In the genomic region with DNA sequence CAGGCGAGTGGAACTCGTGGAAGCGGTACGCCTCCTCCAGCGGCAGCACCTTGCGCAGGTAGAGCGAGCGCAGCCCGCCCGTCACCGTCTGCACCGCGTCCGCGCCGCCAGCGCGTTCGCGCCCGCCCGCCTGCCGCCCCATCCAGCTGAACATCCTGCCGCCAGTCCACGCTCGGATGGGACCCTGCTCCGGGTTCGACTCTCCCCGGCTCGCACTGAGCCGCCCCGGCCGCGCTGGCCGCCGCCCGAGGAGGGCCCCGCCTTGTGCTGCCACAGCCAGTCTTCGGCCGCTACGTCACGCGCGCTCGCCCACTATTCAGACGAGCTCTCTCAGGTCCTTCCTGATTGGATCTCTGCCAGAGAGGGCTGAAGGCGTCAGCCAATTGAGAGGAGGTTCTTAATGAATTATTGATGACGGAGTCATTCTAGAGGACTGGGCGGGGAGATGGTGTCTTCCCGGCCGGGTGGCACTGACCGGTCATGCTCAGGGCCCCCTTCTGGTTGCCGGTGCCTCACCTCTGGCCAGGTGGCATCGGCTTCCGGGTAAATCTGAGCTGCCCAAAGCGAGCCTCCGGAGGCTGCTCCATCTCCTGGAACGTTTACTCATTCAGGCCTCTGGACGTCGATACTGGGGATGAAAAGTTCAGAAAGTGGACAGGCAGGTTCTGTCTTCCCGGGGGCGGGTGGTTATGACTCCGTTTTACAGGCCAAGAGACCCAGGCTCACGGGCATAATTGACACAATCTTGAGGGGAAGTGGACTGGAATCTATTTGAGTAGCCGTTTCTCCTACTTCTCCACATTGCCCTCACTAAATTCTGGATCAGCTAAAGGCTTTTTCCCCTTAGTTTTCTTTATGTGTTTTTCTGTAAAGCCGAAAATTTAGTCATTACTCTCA, we compare ENCODE assay signal across 1 cellular context.
TF ChIP-seq lines count a peak whose summit lies in the region.

A gene (minus strand): TSS at position 217 of the 897 bp plus-strand sequence. CDS start 63 bp downstream, at position 154.

TF ChIP-seq in HepG2, 621 proteins besides CTCF, POLR2A, EP300 and RAD21 (continued from another document and continues in another):
- TF ChIP-seq, protein P1, sequence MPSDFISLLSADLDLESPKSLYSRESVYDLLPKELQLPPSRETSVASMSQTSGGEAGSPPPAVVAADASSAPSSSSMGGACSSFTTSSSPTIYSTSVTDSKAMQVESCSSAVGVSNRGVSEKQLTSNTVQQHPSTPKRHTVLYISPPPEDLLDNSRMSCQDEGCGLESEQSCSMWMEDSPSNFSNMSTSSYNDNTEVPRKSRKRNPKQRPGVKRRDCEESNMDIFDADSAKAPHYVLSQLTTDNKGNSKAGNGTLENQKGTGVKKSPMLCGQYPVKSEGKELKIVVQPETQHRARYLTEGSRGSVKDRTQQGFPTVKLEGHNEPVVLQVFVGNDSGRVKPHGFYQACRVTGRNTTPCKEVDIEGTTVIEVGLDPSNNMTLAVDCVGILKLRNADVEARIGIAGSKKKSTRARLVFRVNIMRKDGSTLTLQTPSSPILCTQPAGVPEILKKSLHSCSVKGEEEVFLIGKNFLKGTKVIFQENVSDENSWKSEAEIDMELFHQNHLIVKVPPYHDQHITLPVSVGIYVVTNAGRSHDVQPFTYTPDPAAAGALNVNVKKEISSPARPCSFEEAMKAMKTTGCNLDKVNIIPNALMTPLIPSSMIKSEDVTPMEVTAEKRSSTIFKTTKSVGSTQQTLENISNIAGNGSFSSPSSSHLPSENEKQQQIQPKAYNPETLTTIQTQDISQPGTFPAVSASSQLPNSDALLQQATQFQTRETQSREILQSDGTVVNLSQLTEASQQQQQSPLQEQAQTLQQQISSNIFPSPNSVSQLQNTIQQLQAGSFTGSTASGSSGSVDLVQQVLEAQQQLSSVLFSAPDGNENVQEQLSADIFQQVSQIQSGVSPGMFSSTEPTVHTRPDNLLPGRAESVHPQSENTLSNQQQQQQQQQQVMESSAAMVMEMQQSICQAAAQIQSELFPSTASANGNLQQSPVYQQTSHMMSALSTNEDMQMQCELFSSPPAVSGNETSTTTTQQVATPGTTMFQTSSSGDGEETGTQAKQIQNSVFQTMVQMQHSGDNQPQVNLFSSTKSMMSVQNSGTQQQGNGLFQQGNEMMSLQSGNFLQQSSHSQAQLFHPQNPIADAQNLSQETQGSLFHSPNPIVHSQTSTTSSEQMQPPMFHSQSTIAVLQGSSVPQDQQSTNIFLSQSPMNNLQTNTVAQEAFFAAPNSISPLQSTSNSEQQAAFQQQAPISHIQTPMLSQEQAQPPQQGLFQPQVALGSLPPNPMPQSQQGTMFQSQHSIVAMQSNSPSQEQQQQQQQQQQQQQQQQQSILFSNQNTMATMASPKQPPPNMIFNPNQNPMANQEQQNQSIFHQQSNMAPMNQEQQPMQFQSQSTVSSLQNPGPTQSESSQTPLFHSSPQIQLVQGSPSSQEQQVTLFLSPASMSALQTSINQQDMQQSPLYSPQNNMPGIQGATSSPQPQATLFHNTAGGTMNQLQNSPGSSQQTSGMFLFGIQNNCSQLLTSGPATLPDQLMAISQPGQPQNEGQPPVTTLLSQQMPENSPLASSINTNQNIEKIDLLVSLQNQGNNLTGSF (CRISPR knock-in tag; IDR thresholded peaks at IDR 0.05), result no peak
- no peak for TF ChIP-seq JUNB (CRISPR knock-in tag; IDR thresholded peaks at IDR 0.05; ENCODE audit: borderline replicate concordance)
- no peak for TF ChIP-seq TEAD2 (CRISPR knock-in tag; IDR thresholded peaks at IDR 0.05)
- TF ChIP-seq ZNF703 (CRISPR knock-in tag; IDR thresholded peaks at IDR 0.05; ENCODE audit: borderline replicate concordance), result no peak
- TF ChIP-seq, protein P2, sequence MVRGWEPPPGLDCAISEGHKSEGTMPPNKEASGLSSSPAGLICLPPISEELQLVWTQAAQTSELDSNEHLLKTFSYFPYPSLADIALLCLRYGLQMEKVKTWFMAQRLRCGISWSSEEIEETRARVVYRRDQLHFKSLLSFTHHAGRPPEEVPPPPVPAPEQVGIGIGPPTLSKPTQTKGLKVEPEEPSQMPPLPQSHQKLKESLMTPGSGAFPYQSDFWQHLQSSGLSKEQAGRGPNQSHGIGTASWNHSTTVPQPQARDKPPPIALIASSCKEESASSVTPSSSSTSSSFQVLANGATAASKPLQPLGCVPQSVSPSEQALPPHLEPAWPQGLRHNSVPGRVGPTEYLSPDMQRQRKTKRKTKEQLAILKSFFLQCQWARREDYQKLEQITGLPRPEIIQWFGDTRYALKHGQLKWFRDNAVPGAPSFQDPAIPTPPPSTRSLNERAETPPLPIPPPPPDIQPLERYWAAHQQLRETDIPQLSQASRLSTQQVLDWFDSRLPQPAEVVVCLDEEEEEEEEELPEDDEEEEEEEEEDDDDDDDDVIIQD (CRISPR knock-in tag; IDR thresholded peaks at IDR 0.05; ENCODE audit: low read depth), result peak; percentile 54; the same call in 1 of the 2 replicates
- peak; percentile 74; the same call in 1 of the 2 replicates for TF ChIP-seq ZNF441 (CRISPR knock-in tag; IDR thresholded peaks at IDR 0.05; ENCODE audit: borderline replicate concordance)
- TF ChIP-seq NFRKB (IDR thresholded peaks at IDR 0.05), result no peak
- TF ChIP-seq KLF6 (CRISPR knock-in tag; IDR thresholded peaks at IDR 0.05), result 0 out of 2 replicates have a peak, but pooled peaks have one; percentile 34
- TF ChIP-seq IRX3 (CRISPR knock-in tag; IDR thresholded peaks at IDR 0.05; ENCODE audit: borderline replicate concordance, low read depth), result no peak
- no peak for TF ChIP-seq SMARCC2 (IDR thresholded peaks at IDR 0.05)
- peak; percentile 54; the same call in 1 of the 2 replicates for TF ChIP-seq ZNF792 (CRISPR knock-in tag; IDR thresholded peaks at IDR 0.05)
- no peak for TF ChIP-seq NFE2L1 (CRISPR knock-in tag; IDR thresholded peaks at IDR 0.05; ENCODE audit: borderline replicate concordance)
- peak; percentile 52; the same call in 1 of the 2 replicates for TF ChIP-seq AKAP8 (CRISPR knock-in tag; IDR thresholded peaks at IDR 0.05)
- TF ChIP-seq, protein P3, sequence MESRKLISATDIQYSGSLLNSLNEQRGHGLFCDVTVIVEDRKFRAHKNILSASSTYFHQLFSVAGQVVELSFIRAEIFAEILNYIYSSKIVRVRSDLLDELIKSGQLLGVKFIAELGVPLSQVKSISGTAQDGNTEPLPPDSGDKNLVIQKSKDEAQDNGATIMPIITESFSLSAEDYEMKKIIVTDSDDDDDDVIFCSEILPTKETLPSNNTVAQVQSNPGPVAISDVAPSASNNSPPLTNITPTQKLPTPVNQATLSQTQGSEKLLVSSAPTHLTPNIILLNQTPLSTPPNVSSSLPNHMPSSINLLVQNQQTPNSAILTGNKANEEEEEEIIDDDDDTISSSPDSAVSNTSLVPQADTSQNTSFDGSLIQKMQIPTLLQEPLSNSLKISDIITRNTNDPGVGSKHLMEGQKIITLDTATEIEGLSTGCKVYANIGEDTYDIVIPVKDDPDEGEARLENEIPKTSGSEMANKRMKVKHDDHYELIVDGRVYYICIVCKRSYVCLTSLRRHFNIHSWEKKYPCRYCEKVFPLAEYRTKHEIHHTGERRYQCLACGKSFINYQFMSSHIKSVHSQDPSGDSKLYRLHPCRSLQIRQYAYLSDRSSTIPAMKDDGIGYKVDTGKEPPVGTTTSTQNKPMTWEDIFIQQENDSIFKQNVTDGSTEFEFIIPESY (CRISPR knock-in tag; IDR thresholded peaks at IDR 0.05), result no peak
- TF ChIP-seq, protein P4, sequence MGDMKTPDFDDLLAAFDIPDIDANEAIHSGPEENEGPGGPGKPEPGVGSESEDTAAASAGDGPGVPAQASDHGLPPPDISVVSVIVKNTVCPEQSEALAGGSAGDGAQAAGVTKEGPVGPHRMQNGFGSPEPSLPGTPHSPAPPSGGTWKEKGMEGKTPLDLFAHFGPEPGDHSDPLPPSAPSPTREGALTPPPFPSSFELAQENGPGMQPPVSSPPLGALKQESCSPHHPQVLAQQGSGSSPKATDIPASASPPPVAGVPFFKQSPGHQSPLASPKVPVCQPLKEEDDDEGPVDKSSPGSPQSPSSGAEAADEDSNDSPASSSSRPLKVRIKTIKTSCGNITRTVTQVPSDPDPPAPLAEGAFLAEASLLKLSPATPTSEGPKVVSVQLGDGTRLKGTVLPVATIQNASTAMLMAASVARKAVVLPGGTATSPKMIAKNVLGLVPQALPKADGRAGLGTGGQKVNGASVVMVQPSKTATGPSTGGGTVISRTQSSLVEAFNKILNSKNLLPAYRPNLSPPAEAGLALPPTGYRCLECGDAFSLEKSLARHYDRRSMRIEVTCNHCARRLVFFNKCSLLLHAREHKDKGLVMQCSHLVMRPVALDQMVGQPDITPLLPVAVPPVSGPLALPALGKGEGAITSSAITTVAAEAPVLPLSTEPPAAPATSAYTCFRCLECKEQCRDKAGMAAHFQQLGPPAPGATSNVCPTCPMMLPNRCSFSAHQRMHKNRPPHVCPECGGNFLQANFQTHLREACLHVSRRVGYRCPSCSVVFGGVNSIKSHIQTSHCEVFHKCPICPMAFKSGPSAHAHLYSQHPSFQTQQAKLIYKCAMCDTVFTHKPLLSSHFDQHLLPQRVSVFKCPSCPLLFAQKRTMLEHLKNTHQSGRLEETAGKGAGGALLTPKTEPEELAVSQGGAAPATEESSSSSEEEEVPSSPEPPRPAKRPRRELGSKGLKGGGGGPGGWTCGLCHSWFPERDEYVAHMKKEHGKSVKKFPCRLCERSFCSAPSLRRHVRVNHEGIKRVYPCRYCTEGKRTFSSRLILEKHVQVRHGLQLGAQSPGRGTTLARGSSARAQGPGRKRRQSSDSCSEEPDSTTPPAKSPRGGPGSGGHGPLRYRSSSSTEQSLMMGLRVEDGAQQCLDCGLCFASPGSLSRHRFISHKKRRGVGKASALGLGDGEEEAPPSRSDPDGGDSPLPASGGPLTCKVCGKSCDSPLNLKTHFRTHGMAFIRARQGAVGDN (CRISPR knock-in tag; IDR thresholded peaks at IDR 0.05), result peak; percentile 80
- TF ChIP-seq GZF1 (CRISPR knock-in tag; IDR thresholded peaks at IDR 0.05), result no peak
- TF ChIP-seq ZNF496 (CRISPR knock-in tag; IDR thresholded peaks at IDR 0.05; ENCODE audit: insufficient replicate concordance), result no peak
- TF ChIP-seq ZNF124 (CRISPR knock-in tag; IDR thresholded peaks at IDR 0.05), result no peak
- TF ChIP-seq RXRB (CRISPR knock-in tag; IDR thresholded peaks at IDR 0.05; ENCODE audit: borderline replicate concordance), result peak; percentile 37; the same call in 1 of the 2 replicates
- no peak for TF ChIP-seq FIP1L1 (IDR thresholded peaks at IDR 0.05; ENCODE audit: borderline replicate concordance, insufficient read depth, low read depth, low read length)
- TF ChIP-seq KDM5A (IDR thresholded peaks at IDR 0.05; ENCODE audit: borderline replicate concordance, low read length), result no peak
- TF ChIP-seq ZNF563 (CRISPR knock-in tag; IDR thresholded peaks at IDR 0.05), result peak; percentile 11; the same call in 1 of the 2 replicates
- TF ChIP-seq, protein P5, sequence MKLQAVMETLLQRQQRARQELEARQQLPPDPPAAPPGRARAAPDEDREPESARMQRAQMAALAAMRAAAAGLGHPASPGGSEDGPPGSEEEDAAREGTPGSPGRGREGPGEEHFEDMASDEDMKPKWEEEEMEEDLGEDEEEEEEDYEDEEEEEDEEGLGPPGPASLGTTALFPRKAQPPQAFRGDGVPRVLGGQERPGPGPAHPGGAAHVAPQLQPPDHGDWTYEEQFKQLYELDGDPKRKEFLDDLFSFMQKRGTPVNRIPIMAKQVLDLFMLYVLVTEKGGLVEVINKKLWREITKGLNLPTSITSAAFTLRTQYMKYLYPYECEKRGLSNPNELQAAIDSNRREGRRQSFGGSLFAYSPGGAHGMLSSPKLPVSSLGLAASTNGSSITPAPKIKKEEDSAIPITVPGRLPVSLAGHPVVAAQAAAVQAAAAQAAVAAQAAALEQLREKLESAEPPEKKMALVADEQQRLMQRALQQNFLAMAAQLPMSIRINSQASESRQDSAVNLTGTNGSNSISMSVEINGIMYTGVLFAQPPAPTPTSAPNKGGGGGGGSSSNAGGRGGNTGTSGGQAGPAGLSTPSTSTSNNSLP (IDR thresholded peaks at IDR 0.05; ENCODE audit: low read depth, low read length), result peak; percentile 10; the same call in 1 of the 2 replicates
- no peak for TF ChIP-seq ZNF326 (CRISPR knock-in tag; IDR thresholded peaks at IDR 0.05; ENCODE audit: borderline replicate concordance)
- no peak for TF ChIP-seq ZNF382 (CRISPR knock-in tag; IDR thresholded peaks at IDR 0.05; ENCODE audit: borderline replicate concordance)
- TF ChIP-seq ZNF44 (CRISPR knock-in tag; IDR thresholded peaks at IDR 0.05), result no peak
- TF ChIP-seq, protein P6, sequence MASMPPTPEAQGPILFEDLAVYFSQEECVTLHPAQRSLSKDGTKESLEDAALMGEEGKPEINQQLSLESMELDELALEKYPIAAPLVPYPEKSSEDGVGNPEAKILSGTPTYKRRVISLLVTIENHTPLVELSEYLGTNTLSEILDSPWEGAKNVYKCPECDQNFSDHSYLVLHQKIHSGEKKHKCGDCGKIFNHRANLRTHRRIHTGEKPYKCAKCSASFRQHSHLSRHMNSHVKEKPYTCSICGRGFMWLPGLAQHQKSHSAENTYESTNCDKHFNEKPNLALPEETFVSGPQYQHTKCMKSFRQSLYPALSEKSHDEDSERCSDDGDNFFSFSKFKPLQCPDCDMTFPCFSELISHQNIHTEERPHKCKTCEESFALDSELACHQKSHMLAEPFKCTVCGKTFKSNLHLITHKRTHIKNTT (CRISPR knock-in tag; IDR thresholded peaks at IDR 0.05), result no peak
- TF ChIP-seq ZNF451 (CRISPR knock-in tag; IDR thresholded peaks at IDR 0.05), result peak; percentile 40; the same call in 1 of the 2 replicates
- TF ChIP-seq BRCA1 (CRISPR knock-in tag; IDR thresholded peaks at IDR 0.05), result no peak
- TF ChIP-seq SALL1 (CRISPR knock-in tag; IDR thresholded peaks at IDR 0.05), result no peak; the same call in 1 of the 2 replicates
- 0 out of 2 replicates have a peak, but pooled peaks have one; percentile 32 for TF ChIP-seq SNAPC2 (CRISPR knock-in tag; IDR thresholded peaks at IDR 0.05)
- no peak for TF ChIP-seq ZNF17 (CRISPR knock-in tag; IDR thresholded peaks at IDR 0.05)
- TF ChIP-seq HHEX (CRISPR knock-in tag; IDR thresholded peaks at IDR 0.05), result no peak
- TF ChIP-seq ZNF20 (CRISPR knock-in tag; IDR thresholded peaks at IDR 0.05), result no peak
- no peak for TF ChIP-seq ZMYM2 (CRISPR knock-in tag; IDR thresholded peaks at IDR 0.05)
- no peak for TF ChIP-seq SP1 (IDR thresholded peaks at IDR 0.05)
- peak; percentile 78; the same call in 1 of the 2 replicates for TF ChIP-seq SP1 (CRISPR knock-in tag; IDR thresholded peaks at IDR 0.05)
- peak; percentile 73; the same call in 1 of the 2 replicates for TF ChIP-seq ZNF788 (CRISPR knock-in tag; IDR thresholded peaks at IDR 0.05; ENCODE audit: borderline replicate concordance)
- no peak for TF ChIP-seq ZNF460 (CRISPR knock-in tag; IDR thresholded peaks at IDR 0.05; ENCODE audit: borderline replicate concordance)
- 0 out of 2 replicates have a peak, but pooled peaks have one; percentile 63 for TF ChIP-seq ZSCAN29 (CRISPR knock-in tag; conservative IDR thresholded peaks at IDR 0.05)
- TF ChIP-seq ZNF577 (CRISPR knock-in tag; IDR thresholded peaks at IDR 0.05; ENCODE audit: borderline replicate concordance, low read depth), result no peak
- TF ChIP-seq PHF8 (CRISPR knock-in tag; IDR thresholded peaks at IDR 0.05), result peak; percentile 56
- TF ChIP-seq CC2D1A (CRISPR knock-in tag; IDR thresholded peaks at IDR 0.05), result no peak
- no peak for TF ChIP-seq ZFAT (CRISPR knock-in tag; conservative IDR thresholded peaks at IDR 0.05)
- TF ChIP-seq NFIB (CRISPR knock-in tag; IDR thresholded peaks at IDR 0.05; ENCODE audit: borderline replicate concordance), result no peak
- peak; percentile 71; the same call in 1 of the 2 replicates for TF ChIP-seq ZNF501 (CRISPR knock-in tag; IDR thresholded peaks at IDR 0.05)
- no peak for TF ChIP-seq MBNL3 (CRISPR knock-in tag; conservative IDR thresholded peaks at IDR 0.05)
- TF ChIP-seq PCBP1 (IDR thresholded peaks at IDR 0.05; ENCODE audit: borderline replicate concordance, low read depth, low read length), result no peak
- peak; percentile 88 for TF ChIP-seq CREM (IDR thresholded peaks at IDR 0.05)
- TF ChIP-seq CREM (CRISPR knock-in tag; IDR thresholded peaks at IDR 0.05), result peak; percentile 54; the same call in 1 of the 2 replicates
- peak; percentile 45; the same call in 1 of the 2 replicates for TF ChIP-seq KMT2A (CRISPR knock-in tag; IDR thresholded peaks at IDR 0.05)
